In genomic region chr5:38441730-38442573, GRCh38 we compare ENCODE assay signal across 8 cellular contexts.
A peak's percentile ranks its signal among the peaks of the same experiment; 100 is the strongest.
DNase-seq lines count a peak whose midpoint lies in the region; ATAC-seq and TF ChIP-seq lines count a peak whose summit lies in the region.

No MANE protein-coding gene starts in this region.

- H3K9me3 ChIP-seq in mucosa of descending colon: no peaks in the 10 kb centered on the region

- H3K9me3 Mint-ChIP-seq in endothelial cell (ENCODE audit: unreplicated experiment): no peaks in the 10 kb centered on the region

- no peak overlapping the region for H3K4me3 ChIP-seq in mucosa of descending colon

- H3K27me3 Mint-ChIP-seq in endothelial cell (ENCODE audit: unreplicated experiment): no peaks in the 10 kb centered on the region

- H3K4me3 Mint-ChIP-seq in endothelial cell (ENCODE audit: unreplicated experiment): no peak overlapping the region

- DNase-seq in DMS53 (lab: John Stamatoyannopoulos, UW): peak; percentile 93
- peak; percentile 81 for DNase-seq in HuH-7.5 (ENCODE audit: low spot score)
- peak; percentile 88 for DNase-seq in NOMO-1 treated with dmso at 0.1 percent for 144 hours (lab: John Stamatoyannopoulos, UW; ENCODE audit: unreplicated experiment)
- peak; percentile 49 to 62 for DNase-seq in activated CD8-positive, alpha-beta memory T cell treated with anti-CD3 and anti-CD28 coated beads for 4 hours (ENCODE audit: low read depth in 2 of 2)
- peak; percentile 88 for DNase-seq in endothelial cell (ENCODE audit: low spot score)
- peak; percentile 59 to 93 (median 78) for DNase-seq in mucosa of descending colon
- peak; percentile 89 for DNase-seq in stimulated activated CD8-positive, alpha-beta memory T cell treated with anti-CD3 and anti-CD28 coated beads, Interleukin-4, amount 100 ng/mL, for 48 hours

- H3K27ac Mint-ChIP-seq in endothelial cell (ENCODE audit: unreplicated experiment): no peak overlapping the region

- H3K36me3 ChIP-seq in mucosa of descending colon (ENCODE audit: low read depth): no peaks in the 10 kb centered on the region

- TF ChIP-seq CTCF in endothelial cell (IDR thresholded peaks at IDR 0.05; ENCODE audit: unreplicated experiment): peak; percentile 91
- peak; percentile 77 for TF ChIP-seq CTCF in mucosa of descending colon (IDR thresholded peaks at IDR 0.05)

- ATAC-seq in GM21576 (IDR thresholded peaks at IDR 0.05; ENCODE audit: unreplicated experiment) (peak; percentile 100), mucosa of descending colon (peak; percentile 97)

- no peaks in the 10 kb centered on the region for H3K36me3 Mint-ChIP-seq in endothelial cell (ENCODE audit: low read depth, unreplicated experiment)

- peaks cover 5% of the 10 kb centered on the region for H3K4me1 Mint-ChIP-seq in endothelial cell (ENCODE audit: unreplicated experiment)

- H3K4me1 ChIP-seq in mucosa of descending colon (ENCODE audit: low read depth): no peaks in the 10 kb centered on the region

- intact Hi-C loops in mucosa of descending colon (cut with DNase I, micrococcal nuclease): loop anchor here (2.0 to 10.0 kb wide), 2 partner anchors 363 to 367 kb away; no protein-coding TSS in a partner anchor
